7 cellular contexts compared by ENCODE assay signal in the genomic region with DNA sequence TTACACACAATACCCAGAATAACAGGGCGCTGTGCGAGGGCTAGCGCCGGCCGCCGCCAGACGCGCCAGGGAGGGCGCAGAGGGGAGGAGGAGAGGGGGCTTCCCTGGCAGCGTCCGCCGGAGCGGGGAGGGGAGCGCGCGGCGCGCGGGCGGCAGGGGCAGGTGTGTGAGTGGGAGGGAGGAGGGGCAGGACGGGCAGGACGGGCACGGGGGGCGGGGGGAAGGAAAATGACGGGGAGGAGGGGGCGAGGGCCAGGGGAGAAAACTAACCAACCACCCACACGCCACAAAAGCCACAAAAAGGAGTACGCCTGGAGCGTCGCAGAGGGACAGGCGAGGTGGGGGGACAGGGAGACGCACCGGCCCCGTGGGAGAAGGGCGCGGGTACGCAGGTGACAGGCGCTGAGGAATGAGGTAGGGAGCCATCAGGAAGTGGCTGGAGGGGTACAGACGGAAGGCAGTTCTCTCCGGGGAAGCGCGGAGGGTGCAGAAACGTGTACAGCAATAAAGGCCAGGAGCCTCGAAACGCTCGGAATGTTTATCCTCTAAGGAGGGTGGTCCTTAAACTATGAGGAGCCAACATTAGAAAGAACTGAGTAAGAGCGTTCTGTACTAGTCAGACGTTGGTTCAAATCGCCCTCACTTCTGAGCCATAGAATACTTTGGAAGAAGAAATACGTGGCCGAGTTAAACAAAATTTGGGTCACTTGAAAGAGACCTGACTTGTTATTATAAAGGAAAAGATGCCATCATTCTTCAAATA. TPM values are rescaled to one million over a fixed set of nuclear protein-coding genes. Genes with fewer than 3 reads are reported as not detected.
DNase-seq lines count a peak whose midpoint lies in the region; ATAC-seq and TF ChIP-seq lines count a peak whose summit lies in the region.

No MANE protein-coding gene starts in this region.

- H3K4me1 ChIP-seq in esophagus muscularis mucosa (peaks cover 0 to 26% (median 24%) of the 10 kb centered on the region in 4 donors), neural progenitor cell (peaks cover 14% of the 10 kb centered on the region), suprapubic skin (peaks cover 27% of the 10 kb centered on the region)

- H3K36me3 ChIP-seq in esophagus muscularis mucosa (no peaks in the 10 kb centered on the region), neural progenitor cell (no peaks in the 10 kb centered on the region), suprapubic skin (no peaks in the 10 kb centered on the region)

- peak overlapping the region; percentile 98 for H3K4me2 ChIP-seq in neural progenitor cell

- no peak for TF ChIP-seq CTCF in esophagus muscularis mucosa (IDR thresholded peaks at IDR 0.05)
- no peak for TF ChIP-seq CTCF in neural progenitor cell (IDR thresholded peaks at IDR 0.05)
- no peak for TF ChIP-seq CTCF in suprapubic skin (IDR thresholded peaks at IDR 0.05)

- H3F3A ChIP-seq in neural progenitor cell (ENCODE audit: low read depth): peaks cover 22% of the 10 kb centered on the region

- no peak overlapping the region for H3K9ac ChIP-seq in neural progenitor cell

- peaks cover 15% of the 10 kb centered on the region for H3K4me1 Mint-ChIP-seq in neural progenitor cell

- intact Hi-C loops in esophagus muscularis mucosa (cut with DNase I): no loop called here

- H3K9me3 Mint-ChIP-seq in neural progenitor cell: no peaks in the 10 kb centered on the region

- peaks cover 22% of the 10 kb centered on the region for H3K79me2 ChIP-seq in neural progenitor cell (ENCODE audit: low read depth)

- peak; percentile 88 for DNase-seq in NCI-H748 (lab: John Stamatoyannopoulos, UW; ENCODE audit: unreplicated experiment)
- DNase-seq in activated T-cell treated with anti-CD3 and anti-CD28 coated beads for 48 hours (ENCODE audit: low read depth): peak; percentile 66
- no peak for DNase-seq in esophagus muscularis mucosa (ENCODE audit: extremely low spot score)
- peak; percentile 73 for DNase-seq in neural progenitor cell (ENCODE audit: low spot score)
- peak; percentile 68 to 75 for DNase-seq in suprapubic skin (ENCODE audit: low spot score in 2 of 2)

- peaks cover 7% of the 10 kb centered on the region for H4K20me1 ChIP-seq in neural progenitor cell (ENCODE audit: low read depth)

- peak overlapping the region; percentile 93 for H3K4me3 Mint-ChIP-seq in neural progenitor cell

- peak overlapping the region; percentile 87 to 94 (median 90) for H3K27ac ChIP-seq in esophagus muscularis mucosa (replicated peaks in 1 of 4)
- H3K27ac ChIP-seq in neural progenitor cell: no peak overlapping the region
- peak overlapping the region; percentile 85 for H3K27ac ChIP-seq in suprapubic skin

- H3K27me3 Mint-ChIP-seq in neural progenitor cell (ENCODE audit: insufficient read depth, low read depth): peaks cover 5% of the 10 kb centered on the region

- ATAC-seq in HG02571 (IDR thresholded peaks at IDR 0.05; ENCODE audit: unreplicated experiment) (peak; percentile 11), HG03280 (IDR thresholded peaks at IDR 0.05; ENCODE audit: unreplicated experiment) (no peak)

- H3K9me3 ChIP-seq in esophagus muscularis mucosa (no peaks in the 10 kb centered on the region), neural progenitor cell (ENCODE audit: low read depth) (no peaks in the 10 kb centered on the region), suprapubic skin (no peaks in the 10 kb centered on the region)

- H3K27ac Mint-ChIP-seq in neural progenitor cell: peak overlapping the region; percentile 76

- 3% methylated on average over 45 of the region's 51 CpGs for WGBS in esophagus muscularis mucosa
- WGBS in suprapubic skin: under 1% methylated on average over 49 of the region's 51 CpGs

- no peaks in the 10 kb centered on the region for H3K27me3 ChIP-seq in esophagus muscularis mucosa
- H3K27me3 ChIP-seq in neural progenitor cell: peaks cover 12% of the 10 kb centered on the region
- H3K27me3 ChIP-seq in suprapubic skin: no peaks in the 10 kb centered on the region

- H3K36me3 Mint-ChIP-seq in neural progenitor cell: peaks cover 3% of the 10 kb centered on the region

- TF ChIP-seq EP300 in esophagus muscularis mucosa (IDR thresholded peaks at IDR 0.05) (no peak), suprapubic skin (IDR thresholded peaks at IDR 0.05) (no peak)

- H2AFZ ChIP-seq in neural progenitor cell (replicated peaks): peak overlapping the region; percentile 98

- H3K4me3 ChIP-seq in esophagus muscularis mucosa (peak overlapping the region; percentile 86 to 94 (median 90)), neural progenitor cell (peak overlapping the region; percentile 95), suprapubic skin (peak overlapping the region; percentile 75)

- no peak for TF ChIP-seq POLR2A in esophagus muscularis mucosa (IDR thresholded peaks at IDR 0.05; ENCODE audit: low read depth)
- no peak for TF ChIP-seq POLR2A in suprapubic skin (IDR thresholded peaks at IDR 0.05)

RNA-seq across cellular contexts. Expression of gene SATB1, which starts 0.7 kb away (rescaled TPM):
- 10 to 100 TPM; 38.1 to 87.4 (median 57.1) TPM for total RNA-seq in esophagus muscularis mucosa
- total RNA-seq in neural progenitor cell (ENCODE audit: low replicate concordance): 38.2 and 38.6 TPM in 2 replicates
- 10 to 100 TPM; 27.2 to 68.1 (median 34.6) TPM for total RNA-seq in suprapubic skin
